In the genomic region with DNA sequence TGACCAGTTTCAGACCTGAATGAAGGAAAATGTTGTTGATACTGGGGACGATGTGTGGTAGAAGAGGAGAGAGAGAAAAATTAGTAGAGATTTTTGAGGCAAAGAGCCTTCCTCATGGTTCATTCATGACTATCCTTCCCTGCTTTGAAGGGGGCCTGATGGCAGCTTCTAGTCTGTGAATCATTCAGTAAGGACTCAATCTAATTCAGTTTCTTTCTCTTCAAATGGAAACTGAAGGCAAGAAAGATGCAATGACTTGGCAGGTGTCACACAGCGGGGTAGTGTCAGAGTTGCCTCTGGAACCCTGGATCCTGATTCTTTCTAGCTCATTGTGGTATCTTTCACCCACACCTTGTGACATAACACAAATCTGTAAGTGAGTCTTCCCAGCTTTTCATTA, we compare ENCODE assay signal across 21 cellular contexts. TPM values are rescaled to one million over a fixed set of nuclear protein-coding genes. Genes with fewer than 3 reads are reported as not detected.
DNase-seq lines count a peak whose midpoint lies in the region; ATAC-seq and TF ChIP-seq lines count a peak whose summit lies in the region.
"Had no signal": no experiment of that assay in that cellular context is flagged by ENCODE, and none has a peak within 500 bp of the region (broad histone marks: within the 10 kb centered on the region; RNA-seq: fewer than 3 reads in every experiment).

No MANE protein-coding gene starts in this region.

- no peak overlapping the region for H3K9ac ChIP-seq in endodermal cell (ENCODE audit: extremely low read depth, low read length, poor library complexity, severe bottlenecking)

- H3K27me3 ChIP-seq in endodermal cell (ENCODE audit: control insufficient read depth, insufficient read depth, low read length, poor library complexity, severe bottlenecking) (no peaks in the 10 kb centered on the region), right lobe of liver (no peaks in the 10 kb centered on the region)

- no peak for TF ChIP-seq POLR2A in right lobe of liver (IDR thresholded peaks at IDR 0.05)

- no peak for DNase-seq in stimulated activated effector memory CD8-positive, alpha-beta T cell treated with anti-CD3 and anti-CD28 coated beads, Interleukin-12 subunit alpha, Interleukin-12 subunit beta, amount 100 ng/mL, for 72 hours (ENCODE audit: low spot score in 2 of 2)
- DNase-seq in endodermal cell (no peak), right lobe of liver (no peak), omental fat pad (ENCODE audit: low spot score) (no peak)
- DNase-seq: activated CD8-positive, alpha-beta memory T cell treated with anti-CD3 and anti-CD28 coated beads for 24 hours; activated T-cell treated with anti-CD3 and anti-CD28 coated beads, Interleukin-2, amount 50 U/mL, for 24 hours; amygdala; cortex of kidney; GF-D8; NCI-H187 treated with DMSO at 0.1 percent for 48 hours; NCI-H2227 treated with DMSO at 0.1 percent for 48 hours; NCI-H82; stimulated activated CD4-positive, alpha-beta T cell treated with anti-CD3 and anti-CD28 coated beads, Interleukin-1b, Interleukin-23, amount 100 ng/mL, for 48 hours; T1000 had no signal

- H3K4me3 Mint-ChIP-seq in stimulated activated effector memory CD8-positive, alpha-beta T cell treated with anti-CD3 and anti-CD28 coated beads, Interleukin-12 subunit alpha, Interleukin-12 subunit beta, amount 100 ng/mL, for 72 hours, result no peak overlapping the region
- no peak overlapping the region for H3K4me3 Mint-ChIP-seq in endodermal cell
- H3K4me3 Mint-ChIP-seq: activated T-cell treated with anti-CD3 and anti-CD28 coated beads, Interleukin-2, amount 50 U/mL, for 24 hours had no signal

- 82% methylated on average over 2 of the region's 2 CpGs; no CpG with 5 or more reads in 1 of the 2 experiments for WGBS in endodermal cell (ENCODE audit: insufficient coverage in 1 of 2, insufficient read length in 1 of 2), 2 experiments
- 56% methylated on average over 1 of the region's 2 CpGs for WGBS in right lobe of liver (ENCODE audit: insufficient coverage, low coverage, low lambda C conversion rate, missing lambda C conversion rate)

- ATAC-seq in GM19025 (IDR thresholded peaks at IDR 0.05; ENCODE audit: low read depth, unreplicated experiment), result peak; percentile 80
- ATAC-seq in GM21619 (IDR thresholded peaks at IDR 0.05; ENCODE audit: unreplicated experiment), result peak; percentile 74
- ATAC-seq in HG03432 (IDR thresholded peaks at IDR 0.05; ENCODE audit: unreplicated experiment), result peak; percentile 68
- ATAC-seq in stimulated activated effector memory CD8-positive, alpha-beta T cell treated with anti-CD3 and anti-CD28 coated beads, Interleukin-12 subunit alpha, Interleukin-12 subunit beta, amount 100 ng/mL, for 72 hours, result peak; percentile 51
- ATAC-seq in right lobe of liver, result no peak
- no peak for ATAC-seq in omental fat pad (ENCODE audit: low FRiP score)
- ATAC-seq: Right ventricle myocardium inferior had no signal

- no peaks in the 10 kb centered on the region for H3K4me1 Mint-ChIP-seq in stimulated activated effector memory CD8-positive, alpha-beta T cell treated with anti-CD3 and anti-CD28 coated beads, Interleukin-12 subunit alpha, Interleukin-12 subunit beta, amount 100 ng/mL, for 72 hours
- H3K4me1 Mint-ChIP-seq in endodermal cell, result no peaks in the 10 kb centered on the region

- TF ChIP-seq CTCF in endodermal cell (conservative IDR thresholded peaks at IDR 0.05) (no peak), right lobe of liver (IDR thresholded peaks at IDR 0.05) (no peak), omental fat pad (IDR thresholded peaks at IDR 0.05) (no peak)

- H3K4me1 ChIP-seq in endodermal cell (ENCODE audit: control insufficient read depth, insufficient read depth, low read length), result no peaks in the 10 kb centered on the region
- no peaks in the 10 kb centered on the region for H3K4me1 ChIP-seq in right lobe of liver

- H3K9me3 ChIP-seq in endodermal cell (ENCODE audit: control insufficient read depth, low read length) (no peaks in the 10 kb centered on the region), right lobe of liver (peaks cover 0 to 3% (median 0%) of the 10 kb centered on the region in 4 donors)

- no peaks in the 10 kb centered on the region for H3K9me3 Mint-ChIP-seq in stimulated activated effector memory CD8-positive, alpha-beta T cell treated with anti-CD3 and anti-CD28 coated beads, Interleukin-12 subunit alpha, Interleukin-12 subunit beta, amount 100 ng/mL, for 72 hours
- no peaks in the 10 kb centered on the region for H3K9me3 Mint-ChIP-seq in endodermal cell
- H3K9me3 Mint-ChIP-seq: activated T-cell treated with anti-CD3 and anti-CD28 coated beads, Interleukin-2, amount 50 U/mL, for 24 hours had no signal

- intact Hi-C loops in right lobe of liver (cut with DNase I), result no loop called here

- H3K36me3 Mint-ChIP-seq in stimulated activated effector memory CD8-positive, alpha-beta T cell treated with anti-CD3 and anti-CD28 coated beads, Interleukin-12 subunit alpha, Interleukin-12 subunit beta, amount 100 ng/mL, for 72 hours, result no peaks in the 10 kb centered on the region
- H3K36me3 Mint-ChIP-seq in endodermal cell (ENCODE audit: low read depth), result no peaks in the 10 kb centered on the region

- H3K27ac ChIP-seq in endodermal cell (ENCODE audit: low read depth, low read length) (no peak overlapping the region), right lobe of liver (no peak overlapping the region)
- H3K27ac ChIP-seq: skin epidermis had no signal

- no peak overlapping the region for H3K4me3 ChIP-seq in endodermal cell (ENCODE audit: low read length)
- no peak overlapping the region for H3K4me3 ChIP-seq in right lobe of liver
- H3K4me3 ChIP-seq: skin epidermis had no signal

- no peaks in the 10 kb centered on the region for H3K27me3 Mint-ChIP-seq in endodermal cell (ENCODE audit: insufficient read depth)

- H3K27ac Mint-ChIP-seq in stimulated activated effector memory CD8-positive, alpha-beta T cell treated with anti-CD3 and anti-CD28 coated beads, Interleukin-12 subunit alpha, Interleukin-12 subunit beta, amount 100 ng/mL, for 72 hours, result no peak overlapping the region
- no peak overlapping the region for H3K27ac Mint-ChIP-seq in endodermal cell
- H3K27ac Mint-ChIP-seq: activated T-cell treated with anti-CD3 and anti-CD28 coated beads, Interleukin-2, amount 50 U/mL, for 24 hours had no signal

- H3K36me3 ChIP-seq in endodermal cell (ENCODE audit: control insufficient read depth, insufficient read depth, low read length) (no peaks in the 10 kb centered on the region), right lobe of liver (no peaks in the 10 kb centered on the region)

RNA-seq across cellular contexts. Expression of a gene that starts 14.9 kb away (rescaled TPM):
- total RNA-seq in endodermal cell, result not detected
- not detected for polyA plus RNA-seq in endodermal cell (2013, experiment 1 of 2)
- not detected for polyA plus RNA-seq in endodermal cell (2013, experiment 2 of 2)
- total RNA-seq in right lobe of liver, result 10 to 100 TPM in 3 of 6 experiments, 1 to 10 TPM in 1, under 1 TPM in 2; 0.92 to 53.9 (median 10.2) TPM
- total RNA-seq in omental fat pad, result under 1 TPM in 1 of 4 donors, not detected in 3; 0.46 TPM
- total RNA-seq: kidney epithelial cell, myocyte had no signal

RNA-seq across cellular contexts. Expression of a gene that starts 36.6 kb away (rescaled TPM):
- not detected for total RNA-seq in endodermal cell
- polyA plus RNA-seq in endodermal cell (2013, experiment 1 of 2), result not detected
- polyA plus RNA-seq in endodermal cell (2013, experiment 2 of 2), result not detected
- under 1 TPM in 2 of 6 experiments, not detected in 4; 0.12 to 0.24 TPM for total RNA-seq in right lobe of liver
- total RNA-seq in omental fat pad, result under 1 TPM in 3 of 4 donors, not detected in 1; 0.28 to 0.38 (median 0.32) TPM
- total RNA-seq: kidney epithelial cell, myocyte, Right ventricle myocardium inferior had no signal

Comparison
In these comparisons a context has a peak if more than half of its experiments do, and no peak if none do; other contexts are left out.
1. ATAC-seq: peak in GM19025 (single experiment), GM21619 (single experiment), HG03432 (single experiment) and stimulated activated effector memory CD8-positive, alpha-beta T cell treated with anti-CD3 and anti-CD28 coated beads, Interleukin-12 subunit alpha, Interleukin-12 subunit beta, amount 100 ng/mL, for 72 hours (single experiment); none in right lobe of liver (0 of 4) and omental fat pad (single experiment).